ENCODE assay signal across 1 cellular context in genomic region chr17:63946440-63947363, GRCh38.
TF ChIP-seq lines count a peak whose summit lies in the region.

No MANE protein-coding gene starts in this region.

TF ChIP-seq in HepG2, 621 proteins besides CTCF, POLR2A, EP300 and RAD21 (continued from another document and continues in another):
- TF ChIP-seq HNF1A (IDR thresholded peaks at IDR 0.05; ENCODE audit: low read depth) = no peak
- TF ChIP-seq HNF1A (CRISPR knock-in tag; IDR thresholded peaks at IDR 0.05; ENCODE audit: borderline replicate concordance) = 0 out of 2 replicates have a peak, but pooled peaks have one; percentile 37
- TF ChIP-seq NR2F1 (CRISPR knock-in tag; IDR thresholded peaks at IDR 0.05) = no peak
- peak; percentile 37 for TF ChIP-seq YY1 (IDR thresholded peaks at IDR 0.05; ENCODE audit: insufficient read depth, insufficient replicate concordance, low read depth, low read length)
- no peak for TF ChIP-seq MAF1 (CRISPR knock-in tag; IDR thresholded peaks at IDR 0.05; ENCODE audit: borderline replicate concordance)
- peak; percentile 67 for TF ChIP-seq SPEN (CRISPR knock-in tag; IDR thresholded peaks at IDR 0.05; ENCODE audit: low read depth)
- TF ChIP-seq RBAK (CRISPR knock-in tag; IDR thresholded peaks at IDR 0.05) = no peak
- TF ChIP-seq TOPORS (CRISPR knock-in tag; IDR thresholded peaks at IDR 0.05) = no peak
- no peak; the same call in 1 of the 2 replicates for TF ChIP-seq ZBTB7A (CRISPR knock-in tag; IDR thresholded peaks at IDR 0.05)
- no peak; the same call in 1 of the 2 replicates for TF ChIP-seq ZNF292 (CRISPR knock-in tag; IDR thresholded peaks at IDR 0.05; ENCODE audit: borderline replicate concordance, low read depth)
- TF ChIP-seq ZNF775 (CRISPR knock-in tag; IDR thresholded peaks at IDR 0.05; ENCODE audit: borderline replicate concordance) = no peak
- no peak; the same call in 1 of the 2 replicates for TF ChIP-seq MTERF4 (CRISPR knock-in tag; IDR thresholded peaks at IDR 0.05)
- no peak for TF ChIP-seq IKZF4 (CRISPR knock-in tag; IDR thresholded peaks at IDR 0.05; ENCODE audit: borderline replicate concordance, low read depth, not compliant biosample characterization)
- no peak; the same call in 1 of the 2 replicates for TF ChIP-seq FOXP4 (CRISPR knock-in tag; IDR thresholded peaks at IDR 0.05)
- no peak for TF ChIP-seq ARHGAP35 (CRISPR knock-in tag; IDR thresholded peaks at IDR 0.05; ENCODE audit: borderline replicate concordance)
- TF ChIP-seq ZMAT5 (CRISPR knock-in tag; IDR thresholded peaks at IDR 0.05; ENCODE audit: borderline replicate concordance, low read depth) = no peak
- TF ChIP-seq NR2F6 (IDR thresholded peaks at IDR 0.05) = no peak
- no peak for TF ChIP-seq NR2F6 (CRISPR knock-in tag; IDR thresholded peaks at IDR 0.05)
- TF ChIP-seq ZNF609 (CRISPR knock-in tag; IDR thresholded peaks at IDR 0.05; ENCODE audit: borderline replicate concordance) = peak; percentile 36
- no peak for TF ChIP-seq ZFP36L1 (CRISPR knock-in tag; IDR thresholded peaks at IDR 0.05)
- peak; percentile 47; the same call in 1 of the 2 replicates for TF ChIP-seq HNF1B (CRISPR knock-in tag; IDR thresholded peaks at IDR 0.05)
- no peak for TF ChIP-seq ZNF598 (CRISPR knock-in tag; IDR thresholded peaks at IDR 0.05; ENCODE audit: borderline replicate concordance)
- no peak for TF ChIP-seq PRDM15 (CRISPR knock-in tag; IDR thresholded peaks at IDR 0.05)
- no peak for TF ChIP-seq MATR3 (CRISPR knock-in tag; IDR thresholded peaks at IDR 0.05)
- no peak for TF ChIP-seq ZNF468 (CRISPR knock-in tag; IDR thresholded peaks at IDR 0.05)
- no peak for TF ChIP-seq ZBTB43 (CRISPR knock-in tag; conservative IDR thresholded peaks at IDR 0.05)
- TF ChIP-seq ZNF430 (CRISPR knock-in tag; IDR thresholded peaks at IDR 0.05) = peak; percentile 68; the same call in 1 of the 2 replicates
- TF ChIP-seq DNMT3B (CRISPR knock-in tag; conservative IDR thresholded peaks at IDR 0.05) = no peak
- TF ChIP-seq IRX3 (CRISPR knock-in tag; IDR thresholded peaks at IDR 0.05; ENCODE audit: borderline replicate concordance, low read depth) = no peak
- TF ChIP-seq BRCA1 (CRISPR knock-in tag; IDR thresholded peaks at IDR 0.05) = no peak
- TF ChIP-seq GFI1 (CRISPR knock-in tag; IDR thresholded peaks at IDR 0.05; ENCODE audit: borderline replicate concordance) = no peak
- TF ChIP-seq MEIS2 (CRISPR knock-in tag; IDR thresholded peaks at IDR 0.05) = no peak
- no peak for TF ChIP-seq KAT7 (CRISPR knock-in tag; IDR thresholded peaks at IDR 0.05; ENCODE audit: borderline replicate concordance)
- TF ChIP-seq TFDP2 (CRISPR knock-in tag; IDR thresholded peaks at IDR 0.05) = no peak
